In the genomic region with DNA sequence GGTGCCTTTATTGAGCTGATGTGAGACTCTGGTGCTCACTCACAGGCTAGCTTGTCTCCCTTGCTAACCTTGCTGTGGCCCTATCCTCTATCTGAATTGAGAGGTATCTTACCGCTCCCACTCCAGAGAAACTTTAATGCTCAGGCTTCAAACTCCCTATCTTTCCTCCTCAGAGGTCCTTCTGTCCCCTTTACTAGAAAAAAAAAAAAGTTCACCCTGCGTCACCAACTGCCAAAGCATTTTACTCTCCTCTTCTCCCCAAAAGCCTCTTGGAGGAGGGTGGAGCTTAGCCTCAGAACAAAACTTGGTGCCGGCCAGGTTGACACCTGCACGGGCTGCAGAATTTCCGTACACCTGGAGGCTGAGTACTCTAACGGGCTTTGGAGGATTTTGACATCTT, we compare ENCODE assay signal across 1 cellular context.
TF ChIP-seq lines count a peak whose summit lies in the region.

No MANE protein-coding gene starts in this region.

TF ChIP-seq in K562, 482 proteins besides CTCF, POLR2A, EP300 and RAD21 (continued from another document and continues in another):
- TF ChIP-seq ZBTB8A (IDR thresholded peaks at IDR 0.05; ENCODE audit: partially characterized antibody) (no peak), RBM25 (IDR thresholded peaks at IDR 0.05; ENCODE audit: low read depth, low read length, severe bottlenecking) (no peak), SETDB1 (IDR thresholded peaks at IDR 0.05; ENCODE audit: low read length) (no peak), CXXC5 (CRISPR knock-in tag; IDR thresholded peaks at IDR 0.05) (0 out of 2 replicates have a peak, but pooled peaks have one; percentile 17), DMBX1 (CRISPR knock-in tag; IDR thresholded peaks at IDR 0.05; ENCODE audit: borderline replicate concordance) (no peak), ELF1 (tag; IDR thresholded peaks at IDR 0.05) (no peak), NBN (IDR thresholded peaks at IDR 0.05; ENCODE audit: low read depth) (0 out of 2 replicates have a peak, but pooled peaks have one; percentile 47), HNRNPH1 (optimal IDR thresholded peaks at IDR 0.05; ENCODE audit: low read depth, low read length) (no peak), CREB1 (IDR thresholded peaks at IDR 0.05) (peak; percentile 59; the same call in 1 of the 2 replicates), CREB1 (CRISPR knock-in tag; IDR thresholded peaks at IDR 0.05) (no peak), SRSF9 (IDR thresholded peaks at IDR 0.05; ENCODE audit: borderline replicate concordance, low read depth, low read length) (no peak), TEAD4 (IDR thresholded peaks at IDR 0.05; ENCODE audit: low read length) (peak; percentile 71), TEAD4 (CRISPR knock-in tag; IDR thresholded peaks at IDR 0.05; ENCODE audit: borderline replicate concordance) (no peak), ERF (CRISPR knock-in tag; IDR thresholded peaks at IDR 0.05) (no peak), ZNF561 (CRISPR knock-in tag; conservative IDR thresholded peaks at IDR 0.05) (no peak), KAT8 (IDR thresholded peaks at IDR 0.05; ENCODE audit: low read depth) (no peak), JUND (IDR thresholded peaks at IDR 0.05; ENCODE audit: borderline replicate concordance, low read depth, low read length) (peak; percentile 3; the same call in 1 of the 2 replicates), JUND (tag; IDR thresholded peaks at IDR 0.05; ENCODE audit: borderline replicate concordance, low read depth, low read length) (no peak; the same call in 2 of the 3 replicates), TRIM24 (IDR thresholded peaks at IDR 0.05) (peak; percentile 29 to 41; a peak in 2 of 4 replicates), ZC3H4 (CRISPR knock-in tag; IDR thresholded peaks at IDR 0.05; ENCODE audit: borderline replicate concordance) (no peak), POLR2AphosphoS2 (IDR thresholded peaks at IDR 0.05; ENCODE audit: low read length) (no peak), ZNF586 (CRISPR knock-in tag; conservative IDR thresholded peaks at IDR 0.05) (no peak), CHCHD3 (CRISPR knock-in tag; IDR thresholded peaks at IDR 0.05) (no peak), CBX8 (IDR thresholded peaks at IDR 0.05; ENCODE audit: borderline replicate concordance, extremely low read depth, low read depth, low read length, poor library complexity, severe bottlenecking) (no peak), PHB2 (IDR thresholded peaks at IDR 0.05; ENCODE audit: low read depth) (no peak; the same call in 1 of the 2 replicates), ZSCAN32 (CRISPR knock-in tag; IDR thresholded peaks at IDR 0.05) (no peak), SRSF3 (IDR thresholded peaks at IDR 0.05; ENCODE audit: insufficient read depth, low read length) (no peak), CREM (IDR thresholded peaks at IDR 0.05; ENCODE audit: low read depth) (peak; percentile 61), MXI1 (IDR thresholded peaks at IDR 0.05; ENCODE audit: low read depth, low read length) (no peak), LARP7 (IDR thresholded peaks at IDR 0.05) (no peak), HLTF (IDR thresholded peaks at IDR 0.05) (no peak), ZNF778 (CRISPR knock-in tag; IDR thresholded peaks at IDR 0.05) (no peak), BCL6 (CRISPR knock-in tag; IDR thresholded peaks at IDR 0.05) (no peak), ZNF239 (CRISPR knock-in tag; IDR thresholded peaks at IDR 0.05) (no peak), BHLHE40 (IDR thresholded peaks at IDR 0.05; ENCODE audit: low read length) (no peak), PURB (CRISPR knock-in tag; IDR thresholded peaks at IDR 0.05; ENCODE audit: low read depth) (no peak), RBM15 (IDR thresholded peaks at IDR 0.05; ENCODE audit: insufficient read depth, low read length) (no peak), NR4A1 (CRISPR knock-in tag; IDR thresholded peaks at IDR 0.05) (no peak), NR4A1 (tag; IDR thresholded peaks at IDR 0.05) (no peak)
- TF ChIP-seq, protein P1, sequence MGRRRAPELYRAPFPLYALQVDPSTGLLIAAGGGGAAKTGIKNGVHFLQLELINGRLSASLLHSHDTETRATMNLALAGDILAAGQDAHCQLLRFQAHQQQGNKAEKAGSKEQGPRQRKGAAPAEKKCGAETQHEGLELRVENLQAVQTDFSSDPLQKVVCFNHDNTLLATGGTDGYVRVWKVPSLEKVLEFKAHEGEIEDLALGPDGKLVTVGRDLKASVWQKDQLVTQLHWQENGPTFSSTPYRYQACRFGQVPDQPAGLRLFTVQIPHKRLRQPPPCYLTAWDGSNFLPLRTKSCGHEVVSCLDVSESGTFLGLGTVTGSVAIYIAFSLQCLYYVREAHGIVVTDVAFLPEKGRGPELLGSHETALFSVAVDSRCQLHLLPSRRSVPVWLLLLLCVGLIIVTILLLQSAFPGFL (CRISPR knock-in tag; IDR thresholded peaks at IDR 0.05) = no peak
- TF ChIP-seq, protein P2, sequence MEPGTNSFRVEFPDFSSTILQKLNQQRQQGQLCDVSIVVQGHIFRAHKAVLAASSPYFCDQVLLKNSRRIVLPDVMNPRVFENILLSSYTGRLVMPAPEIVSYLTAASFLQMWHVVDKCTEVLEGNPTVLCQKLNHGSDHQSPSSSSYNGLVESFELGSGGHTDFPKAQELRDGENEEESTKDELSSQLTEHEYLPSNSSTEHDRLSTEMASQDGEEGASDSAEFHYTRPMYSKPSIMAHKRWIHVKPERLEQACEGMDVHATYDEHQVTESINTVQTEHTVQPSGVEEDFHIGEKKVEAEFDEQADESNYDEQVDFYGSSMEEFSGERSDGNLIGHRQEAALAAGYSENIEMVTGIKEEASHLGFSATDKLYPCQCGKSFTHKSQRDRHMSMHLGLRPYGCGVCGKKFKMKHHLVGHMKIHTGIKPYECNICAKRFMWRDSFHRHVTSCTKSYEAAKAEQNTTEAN (CRISPR knock-in tag; IDR thresholded peaks at IDR 0.05) = no peak
- TF ChIP-seq, protein P3, sequence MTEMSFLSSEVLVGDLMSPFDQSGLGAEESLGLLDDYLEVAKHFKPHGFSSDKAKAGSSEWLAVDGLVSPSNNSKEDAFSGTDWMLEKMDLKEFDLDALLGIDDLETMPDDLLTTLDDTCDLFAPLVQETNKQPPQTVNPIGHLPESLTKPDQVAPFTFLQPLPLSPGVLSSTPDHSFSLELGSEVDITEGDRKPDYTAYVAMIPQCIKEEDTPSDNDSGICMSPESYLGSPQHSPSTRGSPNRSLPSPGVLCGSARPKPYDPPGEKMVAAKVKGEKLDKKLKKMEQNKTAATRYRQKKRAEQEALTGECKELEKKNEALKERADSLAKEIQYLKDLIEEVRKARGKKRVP (CRISPR knock-in tag; IDR thresholded peaks at IDR 0.05) = no peak
- TF ChIP-seq, protein P4, sequence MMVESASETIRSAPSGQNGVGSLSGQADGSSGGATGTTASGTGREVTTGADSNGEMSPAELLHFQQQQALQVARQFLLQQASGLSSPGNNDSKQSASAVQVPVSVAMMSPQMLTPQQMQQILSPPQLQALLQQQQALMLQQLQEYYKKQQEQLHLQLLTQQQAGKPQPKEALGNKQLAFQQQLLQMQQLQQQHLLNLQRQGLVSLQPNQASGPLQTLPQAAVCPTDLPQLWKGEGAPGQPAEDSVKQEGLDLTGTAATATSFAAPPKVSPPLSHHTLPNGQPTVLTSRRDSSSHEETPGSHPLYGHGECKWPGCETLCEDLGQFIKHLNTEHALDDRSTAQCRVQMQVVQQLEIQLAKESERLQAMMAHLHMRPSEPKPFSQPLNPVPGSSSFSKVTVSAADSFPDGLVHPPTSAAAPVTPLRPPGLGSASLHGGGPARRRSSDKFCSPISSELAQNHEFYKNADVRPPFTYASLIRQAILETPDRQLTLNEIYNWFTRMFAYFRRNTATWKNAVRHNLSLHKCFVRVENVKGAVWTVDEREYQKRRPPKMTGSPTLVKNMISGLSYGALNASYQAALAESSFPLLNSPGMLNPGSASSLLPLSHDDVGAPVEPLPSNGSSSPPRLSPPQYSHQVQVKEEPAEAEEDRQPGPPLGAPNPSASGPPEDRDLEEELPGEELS (CRISPR knock-in tag; IDR thresholded peaks at IDR 0.05; ENCODE audit: borderline replicate concordance) = no peak
- TF ChIP-seq, protein P5, sequence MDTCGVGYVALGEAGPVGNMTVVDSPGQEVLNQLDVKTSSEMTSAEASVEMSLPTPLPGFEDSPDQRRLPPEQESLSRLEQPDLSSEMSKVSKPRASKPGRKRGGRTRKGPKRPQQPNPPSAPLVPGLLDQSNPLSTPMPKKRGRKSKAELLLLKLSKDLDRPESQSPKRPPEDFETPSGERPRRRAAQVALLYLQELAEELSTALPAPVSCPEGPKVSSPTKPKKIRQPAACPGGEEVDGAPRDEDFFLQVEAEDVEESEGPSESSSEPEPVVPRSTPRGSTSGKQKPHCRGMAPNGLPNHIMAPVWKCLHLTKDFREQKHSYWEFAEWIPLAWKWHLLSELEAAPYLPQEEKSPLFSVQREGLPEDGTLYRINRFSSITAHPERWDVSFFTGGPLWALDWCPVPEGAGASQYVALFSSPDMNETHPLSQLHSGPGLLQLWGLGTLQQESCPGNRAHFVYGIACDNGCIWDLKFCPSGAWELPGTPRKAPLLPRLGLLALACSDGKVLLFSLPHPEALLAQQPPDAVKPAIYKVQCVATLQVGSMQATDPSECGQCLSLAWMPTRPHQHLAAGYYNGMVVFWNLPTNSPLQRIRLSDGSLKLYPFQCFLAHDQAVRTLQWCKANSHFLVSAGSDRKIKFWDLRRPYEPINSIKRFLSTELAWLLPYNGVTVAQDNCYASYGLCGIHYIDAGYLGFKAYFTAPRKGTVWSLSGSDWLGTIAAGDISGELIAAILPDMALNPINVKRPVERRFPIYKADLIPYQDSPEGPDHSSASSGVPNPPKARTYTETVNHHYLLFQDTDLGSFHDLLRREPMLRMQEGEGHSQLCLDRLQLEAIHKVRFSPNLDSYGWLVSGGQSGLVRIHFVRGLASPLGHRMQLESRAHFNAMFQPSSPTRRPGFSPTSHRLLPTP (IDR thresholded peaks at IDR 0.05; ENCODE audit: borderline replicate concordance, extremely low read depth, insufficient read length) = no peak
- TF ChIP-seq, protein P6, sequence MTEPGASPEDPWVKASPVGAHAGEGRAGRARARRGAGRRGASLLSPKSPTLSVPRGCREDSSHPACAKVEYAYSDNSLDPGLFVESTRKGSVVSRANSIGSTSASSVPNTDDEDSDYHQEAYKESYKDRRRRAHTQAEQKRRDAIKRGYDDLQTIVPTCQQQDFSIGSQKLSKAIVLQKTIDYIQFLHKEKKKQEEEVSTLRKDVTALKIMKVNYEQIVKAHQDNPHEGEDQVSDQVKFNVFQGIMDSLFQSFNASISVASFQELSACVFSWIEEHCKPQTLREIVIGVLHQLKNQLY (CRISPR knock-in tag; conservative IDR thresholded peaks at IDR 0.05) = no peak
- TF ChIP-seq, protein P7, sequence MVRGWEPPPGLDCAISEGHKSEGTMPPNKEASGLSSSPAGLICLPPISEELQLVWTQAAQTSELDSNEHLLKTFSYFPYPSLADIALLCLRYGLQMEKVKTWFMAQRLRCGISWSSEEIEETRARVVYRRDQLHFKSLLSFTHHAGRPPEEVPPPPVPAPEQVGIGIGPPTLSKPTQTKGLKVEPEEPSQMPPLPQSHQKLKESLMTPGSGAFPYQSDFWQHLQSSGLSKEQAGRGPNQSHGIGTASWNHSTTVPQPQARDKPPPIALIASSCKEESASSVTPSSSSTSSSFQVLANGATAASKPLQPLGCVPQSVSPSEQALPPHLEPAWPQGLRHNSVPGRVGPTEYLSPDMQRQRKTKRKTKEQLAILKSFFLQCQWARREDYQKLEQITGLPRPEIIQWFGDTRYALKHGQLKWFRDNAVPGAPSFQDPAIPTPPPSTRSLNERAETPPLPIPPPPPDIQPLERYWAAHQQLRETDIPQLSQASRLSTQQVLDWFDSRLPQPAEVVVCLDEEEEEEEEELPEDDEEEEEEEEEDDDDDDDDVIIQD (CRISPR knock-in tag; IDR thresholded peaks at IDR 0.05) = no peak
- TF ChIP-seq, protein P8, sequence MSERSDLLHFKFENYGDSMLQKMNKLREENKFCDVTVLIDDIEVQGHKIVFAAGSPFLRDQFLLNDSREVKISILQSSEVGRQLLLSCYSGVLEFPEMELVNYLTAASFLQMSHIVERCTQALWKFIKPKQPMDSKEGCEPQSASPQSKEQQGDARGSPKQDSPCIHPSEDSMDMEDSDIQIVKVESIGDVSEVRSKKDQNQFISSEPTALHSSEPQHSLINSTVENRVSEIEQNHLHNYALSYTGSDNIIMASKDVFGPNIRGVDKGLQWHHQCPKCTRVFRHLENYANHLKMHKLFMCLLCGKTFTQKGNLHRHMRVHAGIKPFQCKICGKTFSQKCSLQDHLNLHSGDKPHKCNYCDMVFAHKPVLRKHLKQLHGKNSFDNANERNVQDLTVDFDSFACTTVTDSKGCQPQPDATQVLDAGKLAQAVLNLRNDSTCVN (CRISPR knock-in tag; IDR thresholded peaks at IDR 0.05) = no peak
- TF ChIP-seq, protein P9, sequence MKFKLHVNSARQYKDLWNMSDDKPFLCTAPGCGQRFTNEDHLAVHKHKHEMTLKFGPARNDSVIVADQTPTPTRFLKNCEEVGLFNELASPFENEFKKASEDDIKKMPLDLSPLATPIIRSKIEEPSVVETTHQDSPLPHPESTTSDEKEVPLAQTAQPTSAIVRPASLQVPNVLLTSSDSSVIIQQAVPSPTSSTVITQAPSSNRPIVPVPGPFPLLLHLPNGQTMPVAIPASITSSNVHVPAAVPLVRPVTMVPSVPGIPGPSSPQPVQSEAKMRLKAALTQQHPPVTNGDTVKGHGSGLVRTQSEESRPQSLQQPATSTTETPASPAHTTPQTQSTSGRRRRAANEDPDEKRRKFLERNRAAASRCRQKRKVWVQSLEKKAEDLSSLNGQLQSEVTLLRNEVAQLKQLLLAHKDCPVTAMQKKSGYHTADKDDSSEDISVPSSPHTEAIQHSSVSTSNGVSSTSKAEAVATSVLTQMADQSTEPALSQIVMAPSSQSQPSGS (CRISPR knock-in tag; IDR thresholded peaks at IDR 0.05) = no peak
- TF ChIP-seq, protein P10, sequence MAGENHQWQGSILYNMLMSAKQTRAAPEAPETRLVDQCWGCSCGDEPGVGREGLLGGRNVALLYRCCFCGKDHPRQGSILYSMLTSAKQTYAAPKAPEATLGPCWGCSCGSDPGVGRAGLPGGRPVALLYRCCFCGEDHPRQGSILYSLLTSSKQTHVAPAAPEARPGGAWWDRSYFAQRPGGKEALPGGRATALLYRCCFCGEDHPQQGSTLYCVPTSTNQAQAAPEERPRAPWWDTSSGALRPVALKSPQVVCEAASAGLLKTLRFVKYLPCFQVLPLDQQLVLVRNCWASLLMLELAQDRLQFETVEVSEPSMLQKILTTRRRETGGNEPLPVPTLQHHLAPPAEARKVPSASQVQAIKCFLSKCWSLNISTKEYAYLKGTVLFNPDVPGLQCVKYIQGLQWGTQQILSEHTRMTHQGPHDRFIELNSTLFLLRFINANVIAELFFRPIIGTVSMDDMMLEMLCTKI (IDR thresholded peaks at IDR 0.05; ENCODE audit: partially characterized antibody) = no peak
- TF ChIP-seq, protein P11, sequence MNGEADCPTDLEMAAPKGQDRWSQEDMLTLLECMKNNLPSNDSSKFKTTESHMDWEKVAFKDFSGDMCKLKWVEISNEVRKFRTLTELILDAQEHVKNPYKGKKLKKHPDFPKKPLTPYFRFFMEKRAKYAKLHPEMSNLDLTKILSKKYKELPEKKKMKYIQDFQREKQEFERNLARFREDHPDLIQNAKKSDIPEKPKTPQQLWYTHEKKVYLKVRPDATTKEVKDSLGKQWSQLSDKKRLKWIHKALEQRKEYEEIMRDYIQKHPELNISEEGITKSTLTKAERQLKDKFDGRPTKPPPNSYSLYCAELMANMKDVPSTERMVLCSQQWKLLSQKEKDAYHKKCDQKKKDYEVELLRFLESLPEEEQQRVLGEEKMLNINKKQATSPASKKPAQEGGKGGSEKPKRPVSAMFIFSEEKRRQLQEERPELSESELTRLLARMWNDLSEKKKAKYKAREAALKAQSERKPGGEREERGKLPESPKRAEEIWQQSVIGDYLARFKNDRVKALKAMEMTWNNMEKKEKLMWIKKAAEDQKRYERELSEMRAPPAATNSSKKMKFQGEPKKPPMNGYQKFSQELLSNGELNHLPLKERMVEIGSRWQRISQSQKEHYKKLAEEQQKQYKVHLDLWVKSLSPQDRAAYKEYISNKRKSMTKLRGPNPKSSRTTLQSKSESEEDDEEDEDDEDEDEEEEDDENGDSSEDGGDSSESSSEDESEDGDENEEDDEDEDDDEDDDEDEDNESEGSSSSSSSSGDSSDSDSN (IDR thresholded peaks at IDR 0.05; ENCODE audit: borderline replicate concordance in 1 of 2, low read depth in 2 of 2, low read length in 2 of 2) = 0 out of 4 replicates have a peak, but pooled peaks of 1 of the 2 experiments have one; percentile 39
